17 cellular contexts compared by ENCODE assay signal in genomic region chr10:1308415-1308814, GRCh38.
"Had no signal": no experiment of that assay in that cellular context is flagged by ENCODE, and none has a peak within 500 bp of the region (broad histone marks: within the 10 kb centered on the region; RNA-seq: fewer than 3 reads in every experiment).

No MANE protein-coding gene starts in this region.

- H3K27me3 ChIP-seq: foreskin keratinocyte, vagina had no signal

- H3K4me1 Mint-ChIP-seq: naive B cell, nephron had no signal

- H3K4me3 ChIP-seq: coronary artery, lung, vagina had no signal

- H3K4me3 Mint-ChIP-seq: endodermal cell, naive B cell, nephron, type B pancreatic cell had no signal

- DNase-seq: effector CD4-positive, alpha-beta T cell; endodermal cell; erythroblast; foreskin keratinocyte; left colon; left ventricle myocardium superior; mesendoderm; naive B cell; small intestine; stimulated activated CD4-positive, alpha-beta T cell treated with anti-CD3 and anti-CD28 coated beads, Interleukin-2, amount 100 ng/mL, for 48 hours; stimulated activated naive CD4-positive, alpha-beta T cell treated with Interleukin-2 at 50 U/mL for 16 hours had no signal

- H3K9me3 ChIP-seq: vagina had no signal

- FAIRE-seq: endothelial cell of umbilical vein, small intestine had no signal

- H3K36me3 ChIP-seq: vagina had no signal

- H3K27ac ChIP-seq: foreskin keratinocyte, vagina had no signal

- H3K27ac Mint-ChIP-seq: endodermal cell, naive B cell, nephron, type B pancreatic cell had no signal

- H3K4me1 ChIP-seq: foreskin keratinocyte, vagina had no signal
